14 cellular contexts compared by ENCODE assay signal in genomic region chr1:204266504-204267034, GRCh38. TPM values are rescaled to one million over a fixed set of nuclear protein-coding genes. Genes with fewer than 3 reads are reported as not detected.
DNase-seq lines count a peak whose midpoint lies in the region; TF ChIP-seq lines count a peak whose summit lies in the region.
"Had no signal": no experiment of that assay in that cellular context is flagged by ENCODE, and none has a peak within 500 bp of the region (broad histone marks: within the 10 kb centered on the region; RNA-seq: fewer than 3 reads in every experiment).

No MANE protein-coding gene starts in this region.

- WGBS in stomach, 5 donors: 29 to 51% (median 43%) methylated on average over 5 of the region's 5 CpGs

- H3K4me3 ChIP-seq in stomach: no peak overlapping the region
- H3K4me3 ChIP-seq: uterus had no signal

- H3K27me3 Mint-ChIP-seq in glutamatergic neuron (ENCODE audit: unreplicated experiment): peaks cover 11% of the 10 kb centered on the region

- H3K4me1 Mint-ChIP-seq in glutamatergic neuron (ENCODE audit: low read depth, unreplicated experiment): peaks cover 45% of the 10 kb centered on the region

- H3K36me3 ChIP-seq in stomach: peaks cover 3 to 65% (median 44%) of the 10 kb centered on the region in 4 donors
- H3K36me3 ChIP-seq: uterus had no signal

- no peak for TF ChIP-seq CTCF in stomach (IDR thresholded peaks at IDR 0.05)
- TF ChIP-seq CTCF in glutamatergic neuron (IDR thresholded peaks at IDR 0.05; ENCODE audit: partially characterized antibody, unreplicated experiment): no peak

- no peak overlapping the region for H3K27ac Mint-ChIP-seq in glutamatergic neuron (ENCODE audit: unreplicated experiment)
- H3K27ac Mint-ChIP-seq: CD8-positive, alpha-beta T cell had no signal

- H3K27ac ChIP-seq in angular gyrus (ENCODE audit: low read depth, low read length) (peak overlapping the region; percentile 33), stomach (peak overlapping the region; percentile 49 to 75 (median 67))
- H3K27ac ChIP-seq: uterus had no signal

- H3K9me3 ChIP-seq in stomach: no peaks in the 10 kb centered on the region
- H3K9me3 ChIP-seq: uterus had no signal

- DNase-seq in HK-2 (ENCODE audit: unreplicated experiment): peak; percentile 14
- peak; percentile 82 for DNase-seq in left kidney (ENCODE audit: low read depth, low spot score)
- peak; percentile 60 for DNase-seq in stomach
- no peak for DNase-seq in glutamatergic neuron
- DNase-seq in NCI-H146 (lab: John Stamatoyannopoulos, UW): no peak
- DNase-seq in DMS153 treated with DMSO at 0.1 percent for 48 hours (lab: John Stamatoyannopoulos, UW; ENCODE audit: unreplicated experiment): no peak
- DNase-seq: CD8-positive, alpha-beta T cell; NCI-H2029 treated with DMSO at 0.1 percent for 48 hours; NCI-H82; retina; stimulated activated CD4-positive, alpha-beta T cell treated with anti-CD3 and anti-CD28 coated beads, Interleukin-4, amount 100 ng/mL, for 1 hour; T-helper 9 cell; uterus had no signal

- intact Hi-C loops in stomach (cut with DNase I; ENCODE audit: low total_unique reads): no loop called here

- no peak for TF ChIP-seq EP300 in stomach (IDR thresholded peaks at IDR 0.05)

- H3K4me3 Mint-ChIP-seq in glutamatergic neuron (ENCODE audit: unreplicated experiment): no peak overlapping the region
- H3K4me3 Mint-ChIP-seq: CD8-positive, alpha-beta T cell had no signal

- H3K9me3 Mint-ChIP-seq in glutamatergic neuron (ENCODE audit: unreplicated experiment): peaks cover 9% of the 10 kb centered on the region
- H3K9me3 Mint-ChIP-seq: CD8-positive, alpha-beta T cell had no signal

- H3K36me3 Mint-ChIP-seq in glutamatergic neuron (ENCODE audit: unreplicated experiment): peaks cover 13% of the 10 kb centered on the region
- H3K36me3 Mint-ChIP-seq: CD8-positive, alpha-beta T cell had no signal

- peaks cover 57 to 74% (median 71%) of the 10 kb centered on the region in 4 donors for H3K4me1 ChIP-seq in stomach
- H3K4me1 ChIP-seq: uterus had no signal

- H3K27me3 ChIP-seq in stomach: no peaks in the 10 kb centered on the region
- H3K27me3 ChIP-seq: uterus had no signal

- TF ChIP-seq POLR2A in stomach (IDR thresholded peaks at IDR 0.05): no peak

RNA-seq across cellular contexts. Expression of gene GOLT1A, which starts 52.8 kb away (rescaled TPM):
- 1 to 10 TPM in 3 of 5 donors, not detected in 2; 1.8 to 7.1 (median 5.9) TPM for total RNA-seq in stomach
- 10 to 100 TPM in 1 of 3 donors, 1 to 10 TPM in 2; 6.6 to 16.6 (median 7.6) TPM for polyA plus RNA-seq in stomach
- total RNA-seq in glutamatergic neuron (ENCODE audit: unreplicated experiment): not detected
- total RNA-seq: CD8-positive, alpha-beta T cell had no signal

Comparison
In these comparisons a context has a peak if more than half of its experiments do, and no peak if none do; other contexts are left out.
1. DNase-seq: peak in HK-2 (single experiment), left kidney (single experiment) and stomach (single experiment); none in glutamatergic neuron (single experiment), NCI-H146 (single experiment) and DMS153 treated with DMSO at 0.1 percent for 48 hours (single experiment).